Comparison of ENCODE assay signal across 1 cellular context in the genomic region with DNA sequence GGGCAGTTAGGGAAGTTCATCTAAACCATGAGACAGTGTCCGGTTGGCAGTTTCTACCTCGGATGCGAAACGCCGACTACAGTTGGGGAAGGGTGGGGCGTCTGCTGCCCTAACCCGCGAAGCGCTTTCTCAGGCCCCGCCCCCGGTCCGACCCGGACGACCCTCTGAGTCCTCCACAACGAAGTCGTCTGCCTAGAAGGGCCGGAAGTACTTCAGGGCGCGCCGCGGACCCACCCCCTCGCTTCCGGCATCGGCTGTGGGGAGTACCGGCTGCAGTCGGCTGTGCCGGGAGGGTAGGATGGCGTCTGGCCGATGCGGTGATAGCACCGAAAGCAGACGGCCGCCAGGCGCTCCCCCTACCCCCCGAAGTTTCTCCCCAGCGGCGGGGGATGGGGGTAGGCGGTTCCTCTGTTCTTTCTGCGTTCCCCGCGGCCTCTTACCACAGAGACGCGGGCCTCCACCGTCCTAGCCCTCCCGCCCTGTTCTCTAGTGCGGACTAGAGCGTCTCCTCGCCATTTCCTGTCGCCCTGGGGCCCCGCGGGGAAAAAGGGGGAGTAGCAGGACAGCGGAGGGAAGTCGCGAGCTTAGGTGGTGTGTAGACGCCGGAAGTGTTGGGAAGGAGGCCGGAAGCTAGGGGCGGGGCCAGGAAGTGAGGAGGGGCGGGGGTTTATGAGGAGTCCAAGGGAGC.
TF ChIP-seq lines count a peak whose summit lies in the region.

A gene (plus strand): TSS at position 241 of the 688 bp plus-strand sequence. CDS start 719 bp downstream, outside the sequence.

TF ChIP-seq in HEK293, 187 proteins besides CTCF, POLR2A, EP300 and RAD21 (continued from another document and continues in another):
- peak; percentile 91 for TF ChIP-seq SP2 (tag by site-specific recombination; IDR thresholded peaks at IDR 0.05)
- TF ChIP-seq ZNF426 (tag by site-specific recombination; IDR thresholded peaks at IDR 0.05), result no peak
- no peak for TF ChIP-seq ZNF416 (tag by site-specific recombination; IDR thresholded peaks at IDR 0.05)
- TF ChIP-seq, protein P1, sequence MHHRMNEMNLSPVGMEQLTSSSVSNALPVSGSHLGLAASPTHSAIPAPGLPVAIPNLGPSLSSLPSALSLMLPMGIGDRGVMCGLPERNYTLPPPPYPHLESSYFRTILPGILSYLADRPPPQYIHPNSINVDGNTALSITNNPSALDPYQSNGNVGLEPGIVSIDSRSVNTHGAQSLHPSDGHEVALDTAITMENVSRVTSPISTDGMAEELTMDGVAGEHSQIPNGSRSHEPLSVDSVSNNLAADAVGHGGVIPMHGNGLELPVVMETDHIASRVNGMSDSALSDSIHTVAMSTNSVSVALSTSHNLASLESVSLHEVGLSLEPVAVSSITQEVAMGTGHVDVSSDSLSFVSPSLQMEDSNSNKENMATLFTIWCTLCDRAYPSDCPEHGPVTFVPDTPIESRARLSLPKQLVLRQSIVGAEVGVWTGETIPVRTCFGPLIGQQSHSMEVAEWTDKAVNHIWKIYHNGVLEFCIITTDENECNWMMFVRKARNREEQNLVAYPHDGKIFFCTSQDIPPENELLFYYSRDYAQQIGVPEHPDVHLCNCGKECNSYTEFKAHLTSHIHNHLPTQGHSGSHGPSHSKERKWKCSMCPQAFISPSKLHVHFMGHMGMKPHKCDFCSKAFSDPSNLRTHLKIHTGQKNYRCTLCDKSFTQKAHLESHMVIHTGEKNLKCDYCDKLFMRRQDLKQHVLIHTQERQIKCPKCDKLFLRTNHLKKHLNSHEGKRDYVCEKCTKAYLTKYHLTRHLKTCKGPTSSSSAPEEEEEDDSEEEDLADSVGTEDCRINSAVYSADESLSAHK (tag by site-specific recombination; IDR thresholded peaks at IDR 0.05), result peak; percentile 98
- TF ChIP-seq ZFP69B (tag by site-specific recombination; IDR thresholded peaks at IDR 0.05), result peak; percentile 84
- TF ChIP-seq, protein P2, sequence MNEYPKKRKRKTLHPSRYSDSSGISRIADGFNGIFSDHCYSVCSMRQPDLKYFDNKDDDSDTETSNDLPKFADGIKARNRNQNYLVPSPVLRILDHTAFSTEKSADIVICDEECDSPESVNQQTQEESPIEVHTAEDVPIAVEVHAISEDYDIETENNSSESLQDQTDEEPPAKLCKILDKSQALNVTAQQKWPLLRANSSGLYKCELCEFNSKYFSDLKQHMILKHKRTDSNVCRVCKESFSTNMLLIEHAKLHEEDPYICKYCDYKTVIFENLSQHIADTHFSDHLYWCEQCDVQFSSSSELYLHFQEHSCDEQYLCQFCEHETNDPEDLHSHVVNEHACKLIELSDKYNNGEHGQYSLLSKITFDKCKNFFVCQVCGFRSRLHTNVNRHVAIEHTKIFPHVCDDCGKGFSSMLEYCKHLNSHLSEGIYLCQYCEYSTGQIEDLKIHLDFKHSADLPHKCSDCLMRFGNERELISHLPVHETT (tag by site-specific recombination; IDR thresholded peaks at IDR 0.05), result peak; percentile 99
- peak; percentile 54; the same call in 1 of the 2 replicates for TF ChIP-seq ZNF843 (tag by site-specific recombination; IDR thresholded peaks at IDR 0.05)
- no peak for TF ChIP-seq ZNF626 (tag by site-specific recombination; IDR thresholded peaks at IDR 0.05)
- peak; percentile 95 for TF ChIP-seq SP3 (tag by site-specific recombination; IDR thresholded peaks at IDR 0.05)
- TF ChIP-seq, protein P3, sequence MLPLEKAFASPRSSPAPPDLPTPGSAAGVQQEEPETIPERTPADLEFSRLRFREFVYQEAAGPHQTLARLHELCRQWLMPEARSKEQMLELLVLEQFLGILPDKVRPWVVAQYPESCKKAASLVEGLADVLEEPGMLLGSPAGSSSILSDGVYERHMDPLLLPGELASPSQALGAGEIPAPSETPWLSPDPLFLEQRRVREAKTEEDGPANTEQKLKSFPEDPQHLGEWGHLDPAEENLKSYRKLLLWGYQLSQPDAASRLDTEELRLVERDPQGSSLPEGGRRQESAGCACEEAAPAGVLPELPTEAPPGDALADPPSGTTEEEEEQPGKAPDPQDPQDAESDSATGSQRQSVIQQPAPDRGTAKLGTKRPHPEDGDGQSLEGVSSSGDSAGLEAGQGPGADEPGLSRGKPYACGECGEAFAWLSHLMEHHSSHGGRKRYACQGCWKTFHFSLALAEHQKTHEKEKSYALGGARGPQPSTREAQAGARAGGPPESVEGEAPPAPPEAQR (tag by site-specific recombination; IDR thresholded peaks at IDR 0.05), result peak; percentile 87
- TF ChIP-seq ZNF791 (tag by site-specific recombination; IDR thresholded peaks at IDR 0.05), result no peak
- TF ChIP-seq ZEB2 (tag by site-specific recombination; IDR thresholded peaks at IDR 0.05), result peak; percentile 95
- TF ChIP-seq OVOL3 (tag by site-specific recombination; IDR thresholded peaks at IDR 0.05), result peak; percentile 50; the same call in 1 of the 2 replicates
- peak; percentile 67 for TF ChIP-seq ZBTB8A (tag by site-specific recombination; IDR thresholded peaks at IDR 0.05)
- TF ChIP-seq ZFP41 (tag by site-specific recombination; IDR thresholded peaks at IDR 0.05; ENCODE audit: borderline replicate concordance), result no peak
- TF ChIP-seq KLF16 (tag by site-specific recombination; IDR thresholded peaks at IDR 0.05), result peak; percentile 92
- TF ChIP-seq ZNF335 (tag by site-specific recombination; conservative IDR thresholded peaks at IDR 0.05), result peak; percentile 13
- no peak for TF ChIP-seq ZNF211 (tag by site-specific recombination; IDR thresholded peaks at IDR 0.05; ENCODE audit: low read depth)
- TF ChIP-seq KLF9 (tag by site-specific recombination; IDR thresholded peaks at IDR 0.05; ENCODE audit: low read depth), result peak; percentile 75
- TF ChIP-seq HOXC10 (CRISPR knock-in tag; IDR thresholded peaks at IDR 0.05), result no peak
- TF ChIP-seq TRIM28 (IDR thresholded peaks at IDR 0.05; ENCODE audit: borderline replicate concordance, low read length), result peak; percentile 30; the same call in 1 of the 2 replicates
- TF ChIP-seq ZNF391 (tag by site-specific recombination; IDR thresholded peaks at IDR 0.05; ENCODE audit: borderline replicate concordance, low read depth), result peak; percentile 70; the same call in 1 of the 2 replicates
- TF ChIP-seq ZNF792 (tag by site-specific recombination; IDR thresholded peaks at IDR 0.05), result no peak
- peak; percentile 68 for TF ChIP-seq GLIS1 (tag by site-specific recombination; IDR thresholded peaks at IDR 0.05)
- TF ChIP-seq GFI1B (tag by site-specific recombination; IDR thresholded peaks at IDR 0.05), result 0 out of 2 replicates have a peak, but pooled peaks have one; percentile 38
- TF ChIP-seq, protein P4, sequence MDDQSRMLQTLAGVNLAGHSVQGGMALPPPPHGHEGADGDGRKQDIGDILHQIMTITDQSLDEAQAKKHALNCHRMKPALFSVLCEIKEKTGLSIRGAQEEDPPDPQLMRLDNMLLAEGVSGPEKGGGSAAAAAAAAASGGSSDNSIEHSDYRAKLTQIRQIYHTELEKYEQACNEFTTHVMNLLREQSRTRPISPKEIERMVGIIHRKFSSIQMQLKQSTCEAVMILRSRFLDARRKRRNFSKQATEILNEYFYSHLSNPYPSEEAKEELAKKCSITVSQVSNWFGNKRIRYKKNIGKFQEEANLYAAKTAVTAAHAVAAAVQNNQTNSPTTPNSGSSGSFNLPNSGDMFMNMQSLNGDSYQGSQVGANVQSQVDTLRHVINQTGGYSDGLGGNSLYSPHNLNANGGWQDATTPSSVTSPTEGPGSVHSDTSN (CRISPR knock-in tag; IDR thresholded peaks at IDR 0.05), result peak; percentile 77; the same call in 1 of the 2 replicates
- TF ChIP-seq, protein P5, sequence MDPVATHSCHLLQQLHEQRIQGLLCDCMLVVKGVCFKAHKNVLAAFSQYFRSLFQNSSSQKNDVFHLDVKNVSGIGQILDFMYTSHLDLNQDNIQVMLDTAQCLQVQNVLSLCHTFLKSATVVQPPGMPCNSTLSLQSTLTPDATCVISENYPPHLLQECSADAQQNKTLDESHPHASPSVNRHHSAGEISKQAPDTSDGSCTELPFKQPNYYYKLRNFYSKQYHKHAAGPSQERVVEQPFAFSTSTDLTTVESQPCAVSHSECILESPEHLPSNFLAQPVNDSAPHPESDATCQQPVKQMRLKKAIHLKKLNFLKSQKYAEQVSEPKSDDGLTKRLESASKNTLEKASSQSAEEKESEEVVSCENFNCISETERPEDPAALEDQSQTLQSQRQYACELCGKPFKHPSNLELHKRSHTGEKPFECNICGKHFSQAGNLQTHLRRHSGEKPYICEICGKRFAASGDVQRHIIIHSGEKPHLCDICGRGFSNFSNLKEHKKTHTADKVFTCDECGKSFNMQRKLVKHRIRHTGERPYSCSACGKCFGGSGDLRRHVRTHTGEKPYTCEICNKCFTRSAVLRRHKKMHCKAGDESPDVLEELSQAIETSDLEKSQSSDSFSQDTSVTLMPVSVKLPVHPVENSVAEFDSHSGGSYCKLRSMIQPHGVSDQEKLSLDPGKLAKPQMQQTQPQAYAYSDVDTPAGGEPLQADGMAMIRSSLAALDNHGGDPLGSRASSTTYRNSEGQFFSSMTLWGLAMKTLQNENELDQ (tag by site-specific recombination; IDR thresholded peaks at IDR 0.05; ENCODE audit: low read depth), result no peak
- TF ChIP-seq, protein P6, sequence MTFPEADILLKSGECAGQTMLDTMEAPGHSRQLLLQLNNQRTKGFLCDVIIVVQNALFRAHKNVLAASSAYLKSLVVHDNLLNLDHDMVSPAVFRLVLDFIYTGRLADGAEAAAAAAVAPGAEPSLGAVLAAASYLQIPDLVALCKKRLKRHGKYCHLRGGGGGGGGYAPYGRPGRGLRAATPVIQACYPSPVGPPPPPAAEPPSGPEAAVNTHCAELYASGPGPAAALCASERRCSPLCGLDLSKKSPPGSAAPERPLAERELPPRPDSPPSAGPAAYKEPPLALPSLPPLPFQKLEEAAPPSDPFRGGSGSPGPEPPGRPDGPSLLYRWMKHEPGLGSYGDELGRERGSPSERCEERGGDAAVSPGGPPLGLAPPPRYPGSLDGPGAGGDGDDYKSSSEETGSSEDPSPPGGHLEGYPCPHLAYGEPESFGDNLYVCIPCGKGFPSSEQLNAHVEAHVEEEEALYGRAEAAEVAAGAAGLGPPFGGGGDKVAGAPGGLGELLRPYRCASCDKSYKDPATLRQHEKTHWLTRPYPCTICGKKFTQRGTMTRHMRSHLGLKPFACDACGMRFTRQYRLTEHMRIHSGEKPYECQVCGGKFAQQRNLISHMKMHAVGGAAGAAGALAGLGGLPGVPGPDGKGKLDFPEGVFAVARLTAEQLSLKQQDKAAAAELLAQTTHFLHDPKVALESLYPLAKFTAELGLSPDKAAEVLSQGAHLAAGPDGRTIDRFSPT (tag by site-specific recombination; IDR thresholded peaks at IDR 0.05), result no peak
- peak; percentile 26; the same call in 1 of the 2 replicates for TF ChIP-seq ZNF146 (tag by site-specific recombination; IDR thresholded peaks at IDR 0.05)
- TF ChIP-seq KLF10 (tag by site-specific recombination; IDR thresholded peaks at IDR 0.05), result peak; percentile 76
- TF ChIP-seq ZBTB17 (tag by site-specific recombination; IDR thresholded peaks at IDR 0.05), result peak; percentile 89
- no peak for TF ChIP-seq ZNF292 (tag by site-specific recombination; IDR thresholded peaks at IDR 0.05; ENCODE audit: borderline replicate concordance, low read depth)
- TF ChIP-seq ZNF366 (tag by site-specific recombination; conservative IDR thresholded peaks at IDR 0.05), result peak; percentile 99
- TF ChIP-seq, protein P7, sequence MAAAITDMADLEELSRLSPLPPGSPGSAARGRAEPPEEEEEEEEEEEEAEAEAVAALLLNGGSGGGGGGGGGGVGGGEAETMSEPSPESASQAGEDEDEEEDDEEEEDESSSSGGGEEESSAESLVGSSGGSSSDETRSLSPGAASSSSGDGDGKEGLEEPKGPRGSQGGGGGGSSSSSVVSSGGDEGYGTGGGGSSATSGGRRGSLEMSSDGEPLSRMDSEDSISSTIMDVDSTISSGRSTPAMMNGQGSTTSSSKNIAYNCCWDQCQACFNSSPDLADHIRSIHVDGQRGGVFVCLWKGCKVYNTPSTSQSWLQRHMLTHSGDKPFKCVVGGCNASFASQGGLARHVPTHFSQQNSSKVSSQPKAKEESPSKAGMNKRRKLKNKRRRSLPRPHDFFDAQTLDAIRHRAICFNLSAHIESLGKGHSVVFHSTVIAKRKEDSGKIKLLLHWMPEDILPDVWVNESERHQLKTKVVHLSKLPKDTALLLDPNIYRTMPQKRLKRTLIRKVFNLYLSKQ (tag by site-specific recombination; IDR thresholded peaks at IDR 0.05; ENCODE audit: borderline replicate concordance), result no peak
- TF ChIP-seq ZNF24 (tag by site-specific recombination; IDR thresholded peaks at IDR 0.05), result peak; percentile 90
- TF ChIP-seq ZNF776 (tag by site-specific recombination; IDR thresholded peaks at IDR 0.05; ENCODE audit: borderline replicate concordance), result no peak
- TF ChIP-seq, protein P8, sequence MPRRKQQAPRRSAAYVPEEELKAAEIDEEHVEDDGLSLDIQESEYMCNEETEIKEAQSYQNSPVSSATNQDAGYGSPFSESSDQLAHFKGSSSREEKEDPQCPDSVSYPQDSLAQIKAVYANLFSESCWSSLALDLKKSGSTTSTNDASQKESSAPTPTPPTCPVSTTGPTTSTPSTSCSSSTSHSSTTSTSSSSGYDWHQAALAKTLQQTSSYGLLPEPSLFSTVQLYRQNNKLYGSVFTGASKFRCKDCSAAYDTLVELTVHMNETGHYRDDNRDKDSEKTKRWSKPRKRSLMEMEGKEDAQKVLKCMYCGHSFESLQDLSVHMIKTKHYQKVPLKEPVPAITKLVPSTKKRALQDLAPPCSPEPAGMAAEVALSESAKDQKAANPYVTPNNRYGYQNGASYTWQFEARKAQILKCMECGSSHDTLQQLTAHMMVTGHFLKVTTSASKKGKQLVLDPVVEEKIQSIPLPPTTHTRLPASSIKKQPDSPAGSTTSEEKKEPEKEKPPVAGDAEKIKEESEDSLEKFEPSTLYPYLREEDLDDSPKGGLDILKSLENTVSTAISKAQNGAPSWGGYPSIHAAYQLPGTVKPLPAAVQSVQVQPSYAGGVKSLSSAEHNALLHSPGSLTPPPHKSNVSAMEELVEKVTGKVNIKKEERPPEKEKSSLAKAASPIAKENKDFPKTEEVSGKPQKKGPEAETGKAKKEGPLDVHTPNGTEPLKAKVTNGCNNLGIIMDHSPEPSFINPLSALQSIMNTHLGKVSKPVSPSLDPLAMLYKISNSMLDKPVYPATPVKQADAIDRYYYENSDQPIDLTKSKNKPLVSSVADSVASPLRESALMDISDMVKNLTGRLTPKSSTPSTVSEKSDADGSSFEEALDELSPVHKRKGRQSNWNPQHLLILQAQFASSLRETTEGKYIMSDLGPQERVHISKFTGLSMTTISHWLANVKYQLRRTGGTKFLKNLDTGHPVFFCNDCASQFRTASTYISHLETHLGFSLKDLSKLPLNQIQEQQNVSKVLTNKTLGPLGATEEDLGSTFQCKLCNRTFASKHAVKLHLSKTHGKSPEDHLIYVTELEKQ (tag by site-specific recombination; IDR thresholded peaks at IDR 0.05; ENCODE audit: borderline replicate concordance), result peak; percentile 70; the same call in 1 of the 2 replicates
- TF ChIP-seq GLI4 (tag by site-specific recombination; IDR thresholded peaks at IDR 0.05), result 0 out of 2 replicates have a peak, but pooled peaks have one; percentile 18
- no peak for TF ChIP-seq ZNF555 (tag by site-specific recombination; conservative IDR thresholded peaks at IDR 0.05)
- peak; percentile 19; the same call in 1 of the 2 replicates for TF ChIP-seq ZNF623 (tag by site-specific recombination; IDR thresholded peaks at IDR 0.05)
- TF ChIP-seq ZNF2 (tag by site-specific recombination; IDR thresholded peaks at IDR 0.05), result peak; percentile 45; the same call in 1 of the 2 replicates
- peak; percentile 30; the same call in 1 of the 2 replicates for TF ChIP-seq OSR2 (tag by site-specific recombination; IDR thresholded peaks at IDR 0.05)
- no peak for TF ChIP-seq SETDB1 (IDR thresholded peaks at IDR 0.05; ENCODE audit: insufficient read length, low read length)
- peak; percentile 61; the same call in 1 of the 2 replicates for TF ChIP-seq ZIC2 (tag by site-specific recombination; IDR thresholded peaks at IDR 0.05)
- TF ChIP-seq ZNF239 (tag by site-specific recombination; IDR thresholded peaks at IDR 0.05), result no peak
- no peak for TF ChIP-seq ZNF521 (tag by site-specific recombination; IDR thresholded peaks at IDR 0.05)
- TF ChIP-seq ZNF501 (tag by site-specific recombination; IDR thresholded peaks at IDR 0.05), result peak; percentile 83; the same call in 1 of the 2 replicates
